12 cellular contexts compared by ENCODE assay signal in the genomic region with DNA sequence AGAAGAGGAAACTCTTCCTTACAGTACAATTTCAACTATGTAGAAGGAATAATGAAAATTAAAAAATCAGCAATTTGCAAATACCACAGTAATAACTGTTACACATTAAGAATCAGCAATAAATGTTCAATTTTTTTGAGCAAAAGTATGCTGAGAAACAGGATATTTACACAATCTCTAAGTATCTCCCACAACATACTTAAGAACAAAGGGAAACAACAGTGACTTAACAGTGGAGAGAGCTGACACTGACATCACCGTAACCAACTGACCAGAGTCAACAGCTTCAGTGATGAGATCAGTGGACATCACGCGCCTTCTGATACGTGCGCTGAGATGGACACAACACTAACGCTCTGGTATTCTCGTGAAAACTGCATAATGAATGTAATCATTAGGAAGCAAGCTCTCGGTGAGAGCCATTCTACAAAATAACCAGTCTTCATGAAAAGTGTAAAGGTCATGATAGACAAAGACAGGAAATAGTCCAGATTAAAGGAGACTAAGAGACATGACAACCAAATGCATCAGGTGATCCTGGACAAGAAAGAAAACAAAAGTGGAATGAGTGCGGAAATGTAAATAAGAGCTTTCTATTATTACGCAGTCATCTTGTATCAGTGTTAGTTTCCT.
DNase-seq lines count a peak whose midpoint lies in the region; ATAC-seq and TF ChIP-seq lines count a peak whose summit lies in the region.
"Had no signal": no experiment of that assay in that cellular context is flagged by ENCODE, and none has a peak within 500 bp of the region (broad histone marks: within the 10 kb centered on the region; RNA-seq: fewer than 3 reads in every experiment).

No MANE protein-coding gene starts in this region.

- H2BK15ac ChIP-seq in mesenchymal stem cell (ENCODE audit: low read depth, poor library complexity, severe bottlenecking), result no peak overlapping the region

- no peak overlapping the region for H3K18ac ChIP-seq in mesenchymal stem cell (ENCODE audit: low read depth in 1 of 2, low read length in 2 of 2)

- in situ Hi-C loops in ACHN (cut with HindIII; ENCODE audit: low pct_ligation_motif_present, low pct_unique_long_range_greater_than_20kb, low sequenced_read_pairs), result no loop called here

- H3K36me3 ChIP-seq in HEK293 (ENCODE audit: control insufficient read depth in 2 of 2, insufficient read depth in 1 of 2, low read length in 2 of 2) (no peaks in the 10 kb centered on the region), mesenchymal stem cell (ENCODE audit: control insufficient read depth in 1 of 2, insufficient read depth in 2 of 2, low read depth in 1 of 2, low read length in 2 of 2) (no peaks in the 10 kb centered on the region)
- H3K36me3 ChIP-seq: esophagus muscularis mucosa, prostate gland had no signal

- no peak overlapping the region for H3K9ac ChIP-seq in mesenchymal stem cell (ENCODE audit: low read length)

- CTCF ChIA-PET in HEK293 (lab: Yijun Ruan, JAX), result interaction anchor here (0.8 to 1.0 kb wide), 4 partner anchors 17 to 1827 kb away, joined by 3 to 4 read pairs (median 4); no protein-coding TSS in a partner anchor

- H3K4me2 ChIP-seq in mesenchymal stem cell (ENCODE audit: low read length, poor library complexity, severe bottlenecking), result no peak overlapping the region

- 75% methylated on average over 8 of the region's 10 CpGs for WGBS in mesenchymal stem cell

- H3K27me3 Mint-ChIP-seq in central memory CD8-positive, alpha-beta T cell, result no peaks in the 10 kb centered on the region

- no peak for ATAC-seq in central memory CD8-positive, alpha-beta T cell (replicated peaks; ENCODE audit: extremely low read depth, poor library complexity, severe bottlenecking)
- no peak for ATAC-seq in HG02870 (IDR thresholded peaks at IDR 0.05; ENCODE audit: unreplicated experiment)
- no peak for ATAC-seq in GM19395 (IDR thresholded peaks at IDR 0.05; ENCODE audit: unreplicated experiment)
- no peak for ATAC-seq in HG02642 (IDR thresholded peaks at IDR 0.05; ENCODE audit: poor library complexity, unreplicated experiment)

- H3K79me1 ChIP-seq in mesenchymal stem cell (replicated peaks; ENCODE audit: low read length, poor library complexity, severe bottlenecking), result peaks cover 17% of the 10 kb centered on the region

- no peak overlapping the region for H4K8ac ChIP-seq in mesenchymal stem cell (ENCODE audit: low read length)

- POLR2A ChIA-PET in HEK293 (lab: Yijun Ruan, JAX), result no interaction called here

- no peak overlapping the region for H2AFZ ChIP-seq in mesenchymal stem cell (ENCODE audit: low read depth, low read length)

- no peak overlapping the region for H2BK5ac ChIP-seq in mesenchymal stem cell (ENCODE audit: low read depth, low read length, poor library complexity, severe bottlenecking)

- H3K4me3 ChIP-seq in HEK293 (ENCODE audit: low read depth, low read length), result no peak overlapping the region
- H3K4me3 ChIP-seq in mesenchymal stem cell (ENCODE audit: insufficient read depth in 1 of 2, low read depth in 1 of 2, low read length in 2 of 2), result no peak overlapping the region
- H3K4me3 ChIP-seq: esophagus muscularis mucosa, prostate gland had no signal

- no peak overlapping the region for H2BK120ac ChIP-seq in mesenchymal stem cell (ENCODE audit: low read depth, low read length)

- H3K4me1 ChIP-seq in HEK293 (ENCODE audit: control insufficient read depth, insufficient read depth, low read length), result peaks cover 6% of the 10 kb centered on the region
- H3K4me1 ChIP-seq in mesenchymal stem cell (ENCODE audit: control insufficient read depth, insufficient read depth, low read depth, low read length), result peaks cover 5% of the 10 kb centered on the region
- H3K4me1 ChIP-seq: prostate gland had no signal

- H3K4ac ChIP-seq in mesenchymal stem cell (ENCODE audit: low read depth in 1 of 2, low read length in 2 of 2), result no peak overlapping the region

- peak overlapping the region; percentile 94 for H3K27ac Mint-ChIP-seq in central memory CD8-positive, alpha-beta T cell (ENCODE audit: low read depth)

- peaks cover 90% of the 10 kb centered on the region for H3K4me1 Mint-ChIP-seq in central memory CD8-positive, alpha-beta T cell

- H3K27ac ChIP-seq in HEK293 (ENCODE audit: extremely low read depth, low read depth, low read length), result no peak overlapping the region
- no peak overlapping the region for H3K27ac ChIP-seq in mesenchymal stem cell (ENCODE audit: low read length, poor library complexity, severe bottlenecking)

- no peak overlapping the region for H2AK5ac ChIP-seq in mesenchymal stem cell (ENCODE audit: low read length, severe bottlenecking)

- peak; percentile 84 for DNase-seq in ACHN
- no peak for DNase-seq in central memory CD8-positive, alpha-beta T cell (ENCODE audit: low spot score in 2 of 2)
- peak; percentile 84 for DNase-seq in mesenchymal stem cell
- no peak for DNase-seq in RKO (ENCODE audit: low spot score)
- DNase-seq: Calu3, NCI-H510A treated with DMSO at 0.1 percent for 48 hours had no signal

- peak overlapping the region; percentile 72 for H3K4me3 Mint-ChIP-seq in central memory CD8-positive, alpha-beta T cell

- peaks cover 24% of the 10 kb centered on the region for H3K36me3 Mint-ChIP-seq in central memory CD8-positive, alpha-beta T cell (ENCODE audit: insufficient read depth)

- H3K14ac ChIP-seq in mesenchymal stem cell (ENCODE audit: low read length in 2 of 2), result no peak overlapping the region

- no peaks in the 10 kb centered on the region for H3K9me3 ChIP-seq in HEK293 (ENCODE audit: control insufficient read depth, insufficient read depth, low read depth, low read length)
- no peaks in the 10 kb centered on the region for H3K9me3 ChIP-seq in mesenchymal stem cell (ENCODE audit: control insufficient read depth, low read length)
- H3K9me3 ChIP-seq: esophagus muscularis mucosa, prostate gland had no signal

- H2BK12ac ChIP-seq in mesenchymal stem cell (ENCODE audit: low read length in 2 of 2), result no peak overlapping the region

- H3K23ac ChIP-seq in mesenchymal stem cell (ENCODE audit: low read length in 2 of 2), result no peak overlapping the region

- no peaks in the 10 kb centered on the region for H3K27me3 ChIP-seq in mesenchymal stem cell (ENCODE audit: control insufficient read depth in 1 of 2, insufficient read depth in 1 of 2, low read length in 2 of 2)
- H3K27me3 ChIP-seq: esophagus muscularis mucosa had no signal

- no peak overlapping the region for H4K91ac ChIP-seq in mesenchymal stem cell (ENCODE audit: low read length)

- no peaks in the 10 kb centered on the region for H3K9me3 Mint-ChIP-seq in central memory CD8-positive, alpha-beta T cell

- TF ChIP-seq CTCF in HEK293 (tag by site-specific recombination; IDR thresholded peaks at IDR 0.05), result no peak

TF ChIP-seq in HEK293, 187 proteins besides CTCF, POLR2A, EP300 and RAD21:
- 0 out of 2 replicates have a peak, but pooled peaks have one; percentile 24 for TF ChIP-seq ZNF629 (tag by site-specific recombination; IDR thresholded peaks at IDR 0.05)
- no peak for TF ChIP-seq SP3 (tag by site-specific recombination; IDR thresholded peaks at IDR 0.05)
TF ChIP-seq in HEK293: peak in this region for 1.

Comparison
In these comparisons a context has a peak if more than half of its experiments do, and no peak if none do; other contexts are left out.
1. DNase-seq: peak in ACHN (single experiment) and mesenchymal stem cell (single experiment); none in central memory CD8-positive, alpha-beta T cell (0 of 2) and RKO (single experiment).